ENCODE assay signal across 9 cellular contexts in the genomic region with DNA sequence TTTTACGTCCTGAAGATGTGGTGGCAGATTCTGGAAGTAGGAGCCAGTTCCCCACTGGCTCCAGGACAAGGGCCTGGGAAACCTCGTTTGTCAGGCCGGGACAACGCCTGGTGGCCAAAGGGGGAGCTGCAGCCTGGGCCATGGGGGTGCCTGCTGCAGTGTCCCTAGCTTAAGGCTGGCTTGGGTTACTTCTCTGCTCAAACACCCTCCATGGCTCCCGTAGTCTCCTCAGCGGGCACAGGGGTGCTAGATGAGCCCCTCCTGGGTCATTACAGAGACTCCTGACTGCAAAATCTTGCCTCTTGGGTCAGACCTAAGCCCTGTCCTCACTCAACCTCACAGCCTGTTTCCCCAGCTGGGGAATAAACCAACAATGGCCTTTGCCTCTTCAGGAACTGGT. TPM values are rescaled to one million over a fixed set of nuclear protein-coding genes. Genes with fewer than 3 reads are reported as not detected.
DNase-seq lines count a peak whose midpoint lies in the region; ATAC-seq and TF ChIP-seq lines count a peak whose summit lies in the region.
"Had no signal": no experiment of that assay in that cellular context is flagged by ENCODE, and none has a peak within 500 bp of the region (broad histone marks: within the 10 kb centered on the region; RNA-seq: fewer than 3 reads in every experiment).

No MANE protein-coding gene starts in this region.

- no peaks in the 10 kb centered on the region for H3K36me3 Mint-ChIP-seq in activated naive CD8-positive, alpha-beta T cell treated with anti-CD3 and anti-CD28 coated beads, Interleukin-2, amount 50 U/mL, for 24 hours (ENCODE audit: low read depth)
- H3K36me3 Mint-ChIP-seq in activated naive CD8-positive, alpha-beta T cell treated with anti-CD3 and anti-CD28 coated beads for 36 hours, result no peaks in the 10 kb centered on the region
- H3K36me3 Mint-ChIP-seq: naive B cell had no signal

- TF ChIP-seq POLR2A in esophagus squamous epithelium (IDR thresholded peaks at IDR 0.05), result no peak
- TF ChIP-seq POLR2A in stomach (IDR thresholded peaks at IDR 0.05), result no peak

- ATAC-seq in activated naive CD8-positive, alpha-beta T cell treated with anti-CD3 and anti-CD28 coated beads, Interleukin-2, amount 50 U/mL, for 24 hours, result no peak

- no peak for TF ChIP-seq EP300 in stomach (IDR thresholded peaks at IDR 0.05)

- peaks cover 3% of the 10 kb centered on the region for H3K27me3 Mint-ChIP-seq in activated naive CD8-positive, alpha-beta T cell treated with anti-CD3 and anti-CD28 coated beads, Interleukin-2, amount 50 U/mL, for 24 hours
- H3K27me3 Mint-ChIP-seq in activated naive CD8-positive, alpha-beta T cell treated with anti-CD3 and anti-CD28 coated beads for 36 hours, result no peaks in the 10 kb centered on the region

- no peak overlapping the region for H3K27ac Mint-ChIP-seq in activated naive CD8-positive, alpha-beta T cell treated with anti-CD3 and anti-CD28 coated beads, Interleukin-2, amount 50 U/mL, for 24 hours
- no peak overlapping the region for H3K27ac Mint-ChIP-seq in activated naive CD8-positive, alpha-beta T cell treated with anti-CD3 and anti-CD28 coated beads for 36 hours
- H3K27ac Mint-ChIP-seq: naive B cell had no signal

- H3K4me1 ChIP-seq in esophagus squamous epithelium (no peaks in the 10 kb centered on the region), stomach (peaks cover 0 to 7% (median 0%) of the 10 kb centered on the region in 4 donors)

- H3K27me3 ChIP-seq in esophagus squamous epithelium, result peaks cover 0 to 42% (median 0%) of the 10 kb centered on the region in 4 donors
- H3K27me3 ChIP-seq in stomach, result peaks cover 0 to 35% (median 12%) of the 10 kb centered on the region in 3 donors

- H3K9me3 ChIP-seq in esophagus squamous epithelium (no peaks in the 10 kb centered on the region), stomach (no peaks in the 10 kb centered on the region)

- H3K36me3 ChIP-seq in esophagus squamous epithelium, result no peaks in the 10 kb centered on the region
- no peaks in the 10 kb centered on the region for H3K36me3 ChIP-seq in stomach

- H3K9me3 Mint-ChIP-seq in activated naive CD8-positive, alpha-beta T cell treated with anti-CD3 and anti-CD28 coated beads, Interleukin-2, amount 50 U/mL, for 24 hours, result no peaks in the 10 kb centered on the region
- H3K9me3 Mint-ChIP-seq in activated naive CD8-positive, alpha-beta T cell treated with anti-CD3 and anti-CD28 coated beads for 36 hours, result no peaks in the 10 kb centered on the region

- no peaks in the 10 kb centered on the region for H3K4me1 Mint-ChIP-seq in activated naive CD8-positive, alpha-beta T cell treated with anti-CD3 and anti-CD28 coated beads, Interleukin-2, amount 50 U/mL, for 24 hours
- H3K4me1 Mint-ChIP-seq in activated naive CD8-positive, alpha-beta T cell treated with anti-CD3 and anti-CD28 coated beads for 36 hours, result no peaks in the 10 kb centered on the region

- DNase-seq in activated naive CD8-positive, alpha-beta T cell treated with anti-CD3 and anti-CD28 coated beads, Interleukin-2, amount 50 U/mL, for 24 hours, result peak; percentile 44
- no peak for DNase-seq in activated naive CD8-positive, alpha-beta T cell treated with anti-CD3 and anti-CD28 coated beads for 36 hours
- DNase-seq in OCI-M1 (lab: John Stamatoyannopoulos, UW), result peak; percentile 77
- no peak for DNase-seq in esophagus squamous epithelium (lab: John Stamatoyannopoulos, UW)
- DNase-seq in stomach, result peak; percentile 52
- DNase-seq in NK-92 (lab: John Stamatoyannopoulos, UW; ENCODE audit: unreplicated experiment), result no peak
- no peak for DNase-seq in GOT3 (lab: John Stamatoyannopoulos, UW)
- no peak for DNase-seq in effector CD4-positive, alpha-beta T cell
- DNase-seq: naive B cell had no signal

- TF ChIP-seq CTCF in esophagus squamous epithelium (IDR thresholded peaks at IDR 0.05) (peak in 5 of 6 experiments; percentile 20 to 63 (median 46)), stomach (IDR thresholded peaks at IDR 0.05) (peak in 5 of 7 experiments; percentile 9 to 72 (median 54))

- H3K27ac ChIP-seq in esophagus squamous epithelium (no peak overlapping the region), stomach (no peak overlapping the region)

- no peak overlapping the region for H3K4me3 Mint-ChIP-seq in activated naive CD8-positive, alpha-beta T cell treated with anti-CD3 and anti-CD28 coated beads, Interleukin-2, amount 50 U/mL, for 24 hours
- no peak overlapping the region for H3K4me3 Mint-ChIP-seq in activated naive CD8-positive, alpha-beta T cell treated with anti-CD3 and anti-CD28 coated beads for 36 hours
- H3K4me3 Mint-ChIP-seq: naive B cell had no signal

- 42% methylated on average over 3 of the region's 6 CpGs; no CpG with 5 or more reads in 1 of the 2 donors for WGBS in esophagus squamous epithelium, 2 donors
- WGBS in stomach, 5 donors, result 39 to 52% (median 45%) methylated on average over 3 to 6 of the region's 6 CpGs

- H3K4me3 ChIP-seq in esophagus squamous epithelium (no peak overlapping the region), stomach (no peak overlapping the region)

- intact Hi-C loops in esophagus squamous epithelium (cut with DNase I), result no loop called here
- intact Hi-C loops in stomach (cut with DNase I; ENCODE audit: low total_unique reads), result no loop called here

RNA-seq across cellular contexts. Expression of gene CILP2, which starts 14.7 kb away (rescaled TPM):
- total RNA-seq in activated naive CD8-positive, alpha-beta T cell treated with anti-CD3 and anti-CD28 coated beads for 36 hours, result under 1 TPM; 0.18 to 0.23 TPM
- under 1 TPM in 1 of 4 donors, not detected in 3; under 0.01 TPM for total RNA-seq in esophagus squamous epithelium
- 1 to 10 TPM in 1 of 5 donors, under 1 TPM in 2, not detected in 2; under 0.01 to 1.4 (median 0.73) TPM for total RNA-seq in stomach
- polyA plus RNA-seq in stomach, result under 1 TPM in 1 of 3 donors, not detected in 2; 0.05 TPM

RNA-seq across cellular contexts. Expression of gene YJEFN3, which starts 24.1 kb away (rescaled TPM):
- 1 to 10 TPM; 5.7 to 7.8 TPM for total RNA-seq in activated naive CD8-positive, alpha-beta T cell treated with anti-CD3 and anti-CD28 coated beads for 36 hours
- under 1 TPM; 0.08 to 0.57 (median 0.15) TPM for total RNA-seq in esophagus squamous epithelium
- total RNA-seq in stomach, result 100 to 1,000 TPM in 1 of 5 donors, 1 to 10 TPM in 1, under 1 TPM in 3; 0.43 to 117 (median 0.92) TPM
- 10 to 100 TPM in 1 of 3 donors, 1 to 10 TPM in 2; 4.9 to 14.5 (median 5.2) TPM for polyA plus RNA-seq in stomach

RNA-seq across cellular contexts. Expression of gene NDUFA13, which starts 36.8 kb away (rescaled TPM):
- 100 to 1,000 TPM; 306 to 312 TPM for total RNA-seq in activated naive CD8-positive, alpha-beta T cell treated with anti-CD3 and anti-CD28 coated beads for 36 hours
- total RNA-seq in esophagus squamous epithelium, result 10 to 100 TPM; 44.6 to 88.7 (median 56.0) TPM
- total RNA-seq in stomach, result 100 to 1,000 TPM in 1 of 5 donors, 10 to 100 TPM in 4; 24.5 to 204 (median 71.4) TPM
- polyA plus RNA-seq in stomach, result 100 to 1,000 TPM; 258 to 367 (median 300) TPM

RNA-seq across cellular contexts. Expression of gene TSSK6, which starts 37.5 kb away (rescaled TPM):
- 1 to 10 TPM; 3.0 to 3.1 TPM for total RNA-seq in activated naive CD8-positive, alpha-beta T cell treated with anti-CD3 and anti-CD28 coated beads for 36 hours
- total RNA-seq in esophagus squamous epithelium (1 to 10 TPM in 1 of 4 donors, under 1 TPM in 3; 0.57 to 1.7 (median 0.89) TPM), stomach (10 to 100 TPM in 1 of 5 donors, 1 to 10 TPM in 3, not detected in 1; 2.0 to 31.7 (median 5.6) TPM)
- polyA plus RNA-seq in stomach, result 1 to 10 TPM in 1 of 3 donors, under 1 TPM in 2; 0.93 to 2.0 (median 0.93) TPM

Comparison
In these comparisons a context has a peak if more than half of its experiments do, and no peak if none do; other contexts are left out.
1. DNase-seq: peak in activated naive CD8-positive, alpha-beta T cell treated with anti-CD3 and anti-CD28 coated beads, Interleukin-2, amount 50 U/mL, for 24 hours (single experiment), OCI-M1 (single experiment) and stomach (single experiment); none in activated naive CD8-positive, alpha-beta T cell treated with anti-CD3 and anti-CD28 coated beads for 36 hours (single experiment), esophagus squamous epithelium (single experiment), NK-92 (single experiment), GOT3 (single experiment) and effector CD4-positive, alpha-beta T cell (single experiment).